In the genomic region with DNA sequence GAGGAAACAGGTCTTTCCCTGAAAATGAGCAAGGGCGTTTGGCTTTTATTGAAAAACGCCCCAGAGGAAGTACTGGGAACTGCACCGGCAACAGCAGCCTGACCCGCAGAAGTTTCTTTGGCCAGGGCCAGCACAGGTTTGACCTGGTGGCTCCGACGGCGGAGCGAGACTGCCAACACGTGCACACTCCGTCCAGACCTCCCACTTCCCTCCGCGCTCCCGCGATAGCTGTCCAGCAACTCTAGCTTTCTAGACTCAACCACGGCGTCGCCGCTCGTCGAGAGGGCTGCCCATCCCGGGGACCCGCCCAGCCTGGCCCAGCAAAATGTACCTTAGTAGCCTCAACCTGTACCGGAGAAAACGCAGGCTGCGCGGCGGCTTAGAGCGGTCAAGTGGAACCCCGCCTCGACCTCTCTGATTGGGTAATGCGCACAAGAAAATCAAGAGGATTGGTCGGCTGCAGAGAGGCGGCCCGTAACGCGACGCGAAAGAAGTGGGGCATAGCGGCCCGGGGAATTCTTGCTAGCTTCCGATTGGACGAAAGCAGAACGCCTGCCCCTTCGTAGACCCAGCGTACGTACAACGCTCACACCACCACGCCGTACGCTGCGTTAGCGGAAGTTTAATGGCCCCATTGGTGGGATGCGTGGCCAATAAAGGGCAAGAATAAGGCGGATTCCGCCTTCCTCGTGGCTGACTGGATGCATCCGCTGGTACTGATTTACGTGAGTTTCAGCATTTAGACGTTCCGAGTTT, we compare ENCODE assay signal across 8 cellular contexts. TPM values are rescaled to one million over a fixed set of nuclear protein-coding genes. Genes with fewer than 3 reads are reported as not detected.
DNase-seq lines count a peak whose midpoint lies in the region; ATAC-seq, FAIRE-seq and TF ChIP-seq lines count a peak whose summit lies in the region.

A gene with protein sequence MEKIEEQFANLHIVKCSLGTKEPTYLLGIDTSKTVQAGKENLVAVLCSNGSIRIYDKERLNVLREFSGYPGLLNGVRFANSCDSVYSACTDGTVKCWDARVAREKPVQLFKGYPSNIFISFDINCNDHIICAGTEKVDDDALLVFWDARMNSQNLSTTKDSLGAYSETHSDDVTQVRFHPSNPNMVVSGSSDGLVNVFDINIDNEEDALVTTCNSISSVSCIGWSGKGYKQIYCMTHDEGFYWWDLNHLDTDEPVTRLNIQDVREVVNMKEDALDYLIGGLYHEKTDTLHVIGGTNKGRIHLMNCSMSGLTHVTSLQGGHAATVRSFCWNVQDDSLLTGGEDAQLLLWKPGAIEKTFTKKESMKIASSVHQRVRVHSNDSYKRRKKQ (minus strand): TSS at position 399 of the 756 bp plus-strand sequence. CDS start 41,929 bp downstream, outside the sequence.

- peaks cover 40% of the 10 kb centered on the region for H3K36me3 Mint-ChIP-seq in activated CD4-positive, alpha-beta T cell treated with anti-CD3 and anti-CD28 coated beads for 36 hours (ENCODE audit: low read depth)

- intact Hi-C loops in activated CD4-positive, alpha-beta T cell treated with anti-CD3 and anti-CD28 coated beads for 36 hours (cut with DNase I, micrococcal nuclease): loop anchor here (1.0 to 10.0 kb wide), 13 partner anchors 11 to 1947 kb away; a partner anchor contains a TSS

- H3K4me1 Mint-ChIP-seq in activated CD4-positive, alpha-beta T cell treated with anti-CD3 and anti-CD28 coated beads for 36 hours: peaks cover 43% of the 10 kb centered on the region

- CTCF ChIA-PET in activated CD4-positive, alpha-beta T cell treated with anti-CD3 and anti-CD28 coated beads for 36 hours (lab: Charles Lee): interaction anchor here (0.8 to 4.8 kb wide), 8 partner anchors 8 to 251 kb away, joined by 3 to 26 read pairs (median 4); no protein-coding TSS in a partner anchor

- peaks cover 32% of the 10 kb centered on the region for H3K4me1 ChIP-seq in BLaER1

- no peaks in the 10 kb centered on the region for H3K27me3 Mint-ChIP-seq in activated CD4-positive, alpha-beta T cell treated with anti-CD3 and anti-CD28 coated beads for 36 hours

- peak; percentile 99 for FAIRE-seq in GM19239 (lab: Jason Lieb, UNC)

- peak within 1 kb of the TSS; percentile 84 for H3K9ac ChIP-seq in BLaER1

- peak within 1 kb of the TSS; percentile 85 for H3K4me2 ChIP-seq in BLaER1

- peak within 1 kb of the TSS; percentile 88 for H3K27ac ChIP-seq in BLaER1

- H3K36me3 ChIP-seq in BLaER1 (peaks cover 23% of the 10 kb centered on the region), kidney epithelial cell (ENCODE audit: control insufficient read depth, insufficient read depth, low read length) (no peaks in the 10 kb centered on the region)

- POLR2A ChIA-PET in activated CD4-positive, alpha-beta T cell treated with anti-CD3 and anti-CD28 coated beads for 36 hours (lab: Charles Lee): interaction anchor here (1.0 to 2.5 kb wide), 4 partner anchors 9 to 164 kb away, joined by 5 to 16 read pairs (median 8); a partner anchor contains a TSS

- H3K27ac Mint-ChIP-seq in activated CD4-positive, alpha-beta T cell treated with anti-CD3 and anti-CD28 coated beads for 36 hours: peak within 1 kb of the TSS; percentile 97

- DNase-seq in GM19239 (ENCODE audit: insufficient read length, low spot score) (peak; percentile 62), NCI-H524 (lab: John Stamatoyannopoulos, UW) (peak; percentile 100), choroid plexus epithelial cell (ENCODE audit: low read depth) (peak; percentile 100), kidney epithelial cell (ENCODE audit: low read depth) (peak; percentile 97)
- DNase-seq in activated CD4-positive, alpha-beta T cell treated with anti-CD3 and anti-CD28 coated beads for 36 hours: peak; percentile 98
- DNase-seq in stimulated activated CD4-positive, alpha-beta T cell treated with anti-CD3 and anti-CD28 coated beads, Interleukin-15, amount 100 ng/mL, for 48 hours (ENCODE audit: low read depth in 2 of 2): peak; percentile 93 to 96

- ATAC-seq in HG03457 (IDR thresholded peaks at IDR 0.05; ENCODE audit: unreplicated experiment): peak; percentile 77
- ATAC-seq in activated CD4-positive, alpha-beta T cell treated with anti-CD3 and anti-CD28 coated beads for 36 hours: peak; percentile 87

- peaks cover 5% of the 10 kb centered on the region for H3K9me3 Mint-ChIP-seq in activated CD4-positive, alpha-beta T cell treated with anti-CD3 and anti-CD28 coated beads for 36 hours (ENCODE audit: low read depth)

- TF ChIP-seq CTCF in choroid plexus epithelial cell (conservative IDR thresholded peaks at IDR 0.05; ENCODE audit: low read depth, low read length) (peak; percentile 79), kidney epithelial cell (IDR thresholded peaks at IDR 0.05; ENCODE audit: insufficient read depth, low read length, poor library complexity, severe bottlenecking) (peak; percentile 72)

- H3K4me3 Mint-ChIP-seq in activated CD4-positive, alpha-beta T cell treated with anti-CD3 and anti-CD28 coated beads for 36 hours: peak within 1 kb of the TSS; percentile 79

- H3K4me3 ChIP-seq in BLaER1: peak within 1 kb of the TSS; percentile 74
- H3K4me3 ChIP-seq in choroid plexus epithelial cell (ENCODE audit: low read depth, low read length): peak within 1 kb of the TSS; percentile 84
- H3K4me3 ChIP-seq in kidney epithelial cell (ENCODE audit: low read depth, low read length): peak within 1 kb of the TSS; percentile 52

- peaks cover 15% of the 10 kb centered on the region for H3K9me3 ChIP-seq in BLaER1

- H3K27me3 ChIP-seq in BLaER1: no peaks in the 10 kb centered on the region
- no peaks in the 10 kb centered on the region for H3K27me3 ChIP-seq in kidney epithelial cell (ENCODE audit: control insufficient read depth, insufficient read depth, low read length)

- H4K20me1 ChIP-seq in BLaER1: peaks cover 9% of the 10 kb centered on the region; the same call in 1 of the 2 replicates

RNA-seq across cellular contexts. Expression of the gene that starts here (rescaled TPM):
- total RNA-seq in activated CD4-positive, alpha-beta T cell treated with anti-CD3 and anti-CD28 coated beads for 36 hours: 10 to 100 TPM; 13.9 to 27.2 TPM
- 12.2 and 13.6 TPM in 2 replicates for total RNA-seq in kidney epithelial cell

Comparison
In these comparisons a context has a peak if more than half of its experiments do, and no peak if none do; other contexts are left out.
1. Peak in every context shown above with its lines: DNase-seq, ATAC-seq, H3K4me3 ChIP-seq and H3K27ac ChIP-seq.